Comparison of ENCODE assay signal across 13 cellular contexts in the genomic region with DNA sequence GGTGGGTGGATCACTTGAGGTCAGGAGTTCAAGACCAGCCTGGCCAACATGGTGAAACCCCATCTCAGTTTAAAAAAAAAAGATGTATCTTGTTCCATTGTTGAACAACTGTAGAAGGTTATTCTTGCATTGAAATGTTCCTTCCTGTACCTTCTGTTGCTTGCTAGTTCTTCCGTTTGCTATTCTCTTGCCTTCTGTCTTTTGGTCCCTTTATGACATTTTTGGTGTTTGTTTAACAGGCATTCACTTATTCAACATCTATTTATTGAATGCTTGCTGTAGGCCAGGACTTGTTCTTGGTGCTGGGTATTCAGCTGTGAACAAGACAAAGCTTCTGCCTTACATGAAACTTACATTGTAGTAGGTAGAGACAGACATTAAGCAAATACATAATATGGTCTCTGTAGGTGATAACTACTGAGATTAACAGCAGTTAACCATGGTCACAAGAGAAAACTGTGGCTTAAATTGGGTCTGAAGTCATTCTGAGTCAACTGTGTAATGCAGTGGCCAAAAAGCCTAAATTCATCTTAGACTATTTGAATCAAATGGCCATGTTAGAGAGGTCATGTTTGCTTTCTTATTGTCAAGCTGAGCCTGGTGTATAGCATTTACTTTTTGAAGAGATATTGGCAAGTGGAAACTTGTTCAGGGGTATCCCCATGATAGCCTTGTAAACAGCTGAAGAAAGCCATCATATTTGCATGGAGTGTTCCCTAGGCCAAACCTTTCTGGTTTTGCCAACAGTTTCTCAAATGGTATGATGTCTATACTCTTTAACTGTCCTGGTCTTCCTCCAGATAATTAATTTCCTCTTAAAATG. TPM values are rescaled to one million over a fixed set of nuclear protein-coding genes. Genes with fewer than 3 reads are reported as not detected.
DNase-seq lines count a peak whose midpoint lies in the region; ATAC-seq and TF ChIP-seq lines count a peak whose summit lies in the region.
"Had no signal": no experiment of that assay in that cellular context is flagged by ENCODE, and none has a peak within 500 bp of the region (broad histone marks: within the 10 kb centered on the region; RNA-seq: fewer than 3 reads in every experiment).

No MANE protein-coding gene starts in this region.

- BruUV-seq in A673 (replicated peaks; lab: Mats Ljungman, UMichigan): no TSS peak

- peaks cover 0 to 2% of the 10 kb centered on the region in 2 donors for H3K9me3 Mint-ChIP-seq in natural killer cell

- intact Hi-C loops in transverse colon (cut with DNase I; ENCODE audit: low total_unique reads): no loop called here
- intact Hi-C loops in natural killer cell (cut with micrococcal nuclease): no loop called here
- intact Hi-C loops in A673 (cut with micrococcal nuclease; ENCODE audit: unreplicated experiment): no loop called here

- no peak overlapping the region for H3K4me3 Mint-ChIP-seq in natural killer cell

- WGBS in transverse colon (ENCODE audit: low coverage in 1 of 2), 2 donors: 88 to 100% methylated on average over 1 of the region's 1 CpG

- H3K27ac Mint-ChIP-seq in natural killer cell: no peak overlapping the region

- H3K27ac ChIP-seq in transverse colon (peak overlapping the region in 3 of 4 donors; percentile 9 to 55 (median 30)), A673 (ENCODE audit: low read depth, low read length, poor library complexity, severe bottlenecking) (no peak overlapping the region)
- H3K27ac ChIP-seq: 22Rv1, brain microvascular endothelial cell, prostate gland had no signal

- DNase-seq in DMS153 (lab: John Stamatoyannopoulos, UW) (peak; percentile 11), DMS153 treated with DMSO at 0.1 percent for 48 hours (lab: John Stamatoyannopoulos, UW; ENCODE audit: unreplicated experiment) (no peak), transverse colon (no peak), natural killer cell (no peak), A673 (ENCODE audit: low spot score) (no peak), middle frontal gyrus (ENCODE audit: extremely low spot score, low spot score) (no peak)
- DNase-seq: brain microvascular endothelial cell, GDM1, NCI-H1694 had no signal

- CTCF ChIA-PET in A673 (lab: Charles Lee): no interaction called here

- no peaks in the 10 kb centered on the region for H3K36me3 ChIP-seq in transverse colon
- no peaks in the 10 kb centered on the region for H3K36me3 ChIP-seq in A673 (ENCODE audit: insufficient read depth, low read length, poor library complexity, severe bottlenecking)
- H3K36me3 ChIP-seq: brain microvascular endothelial cell, prostate gland had no signal

- H3K4me3 ChIP-seq in transverse colon (no peak overlapping the region), A673 (ENCODE audit: low read depth, low read length, poor library complexity, severe bottlenecking) (no peak overlapping the region)
- H3K4me3 ChIP-seq: prostate gland had no signal

- no peaks in the 10 kb centered on the region for H3K27me3 Mint-ChIP-seq in natural killer cell (ENCODE audit: low read depth in 2 of 2)

- H3K27me3 ChIP-seq in transverse colon (no peaks in the 10 kb centered on the region), A673 (replicated peaks; ENCODE audit: insufficient read depth, low read depth, low read length, poor library complexity) (no peaks in the 10 kb centered on the region)
- H3K27me3 ChIP-seq: brain microvascular endothelial cell had no signal

- H3K4me1 Mint-ChIP-seq in natural killer cell: peaks cover 0 to 17% of the 10 kb centered on the region in 2 donors

- H3K4me1 ChIP-seq in transverse colon (peaks cover 23 to 53% (median 38%) of the 10 kb centered on the region in 4 donors), A673 (ENCODE audit: insufficient read depth, low read length, poor library complexity, severe bottlenecking) (peaks cover 16% of the 10 kb centered on the region)
- H3K4me1 ChIP-seq: prostate gland had no signal

- TF ChIP-seq CTCF in transverse colon (IDR thresholded peaks at IDR 0.05) (no peak), natural killer cell (IDR thresholded peaks at IDR 0.05) (no peak), A673 (conservative IDR thresholded peaks at IDR 0.05; ENCODE audit: low read depth, low read length) (no peak)

- POLR2A ChIA-PET in A673 (lab: Charles Lee; ENCODE audit: low non-redundant PET): no interaction called here

- H3K9me3 ChIP-seq in transverse colon: no peaks in the 10 kb centered on the region
- H3K9me3 ChIP-seq in A673 (ENCODE audit: low read depth, low read length, poor library complexity, severe bottlenecking): no peaks in the 10 kb centered on the region
- H3K9me3 ChIP-seq: prostate gland had no signal

- H3K36me3 Mint-ChIP-seq in natural killer cell: no peaks in the 10 kb centered on the region

- in situ Hi-C loops in transverse colon (cut with MboI; ENCODE audit: low pct_ligation_motif_present in 1 of 4, low pct_unique_long_range_greater_than_20kb in 1 of 4, low sequenced_read_pairs in 3 of 4): no loop called here

- peak; percentile 62 for ATAC-seq in HG02678 (IDR thresholded peaks at IDR 0.05; ENCODE audit: unreplicated experiment)
- ATAC-seq in HG03469 (IDR thresholded peaks at IDR 0.05; ENCODE audit: unreplicated experiment): peak; percentile 51
- no peak for ATAC-seq in natural killer cell

- TF ChIP-seq EP300 in transverse colon (IDR thresholded peaks at IDR 0.05; ENCODE audit: low read depth): no peak

- TF ChIP-seq POLR2A in transverse colon (IDR thresholded peaks at IDR 0.05): no peak

RNA-seq across cellular contexts. Expression of a gene that starts 35.6 kb away (rescaled TPM):
- total RNA-seq in transverse colon (10 to 100 TPM; 33.0 to 72.7 (median 62.2) TPM), natural killer cell (10 to 100 TPM; 11.5 to 25.4 (median 11.9) TPM), A673 (2021) (27.6 and 32.8 TPM in 2 replicates)

Comparison
In these comparisons a context has a peak if more than half of its experiments do, and no peak if none do; other contexts are left out.
1. ATAC-seq: peak in HG02678 (single experiment) and HG03469 (single experiment); none in natural killer cell (0 of 3).